Comparison of ENCODE assay signal across 25 cellular contexts in the genomic region with DNA sequence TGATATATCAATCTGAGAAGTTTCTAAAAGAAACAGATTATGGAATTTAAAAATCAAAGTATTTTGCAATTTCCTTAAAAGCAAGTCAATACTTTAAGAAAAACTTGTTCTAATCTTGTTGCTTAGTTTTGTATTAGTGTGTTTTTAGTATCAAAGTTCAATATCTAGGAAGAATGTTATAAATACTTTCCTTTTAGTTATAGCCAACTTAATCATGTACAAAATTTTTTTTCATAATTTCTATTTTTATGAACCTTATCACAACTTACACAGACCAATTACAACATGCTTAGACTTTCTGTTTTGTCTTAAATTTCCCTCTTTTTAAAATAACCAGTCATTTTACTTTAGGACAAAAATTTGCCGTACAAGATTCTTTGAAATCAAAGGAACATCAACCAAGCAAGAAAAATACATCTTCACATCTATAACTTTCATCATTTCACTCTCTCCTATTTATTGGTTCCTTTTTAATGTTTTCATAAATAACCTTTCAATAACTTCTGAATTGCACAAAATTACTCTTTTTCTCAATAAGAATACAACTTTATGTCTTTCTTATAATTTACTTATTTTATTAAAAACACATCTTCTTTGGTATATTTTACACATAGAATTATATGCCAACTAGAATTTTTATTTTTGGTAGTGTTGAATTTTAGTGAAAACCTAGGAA.
"Had no signal": no experiment of that assay in that cellular context is flagged by ENCODE, and none has a peak within 500 bp of the region (broad histone marks: within the 10 kb centered on the region; RNA-seq: fewer than 3 reads in every experiment).

No MANE protein-coding gene starts in this region.

- H3K4me1 ChIP-seq: left lung, lower lobe of right lung, neural progenitor cell, right atrium auricular region, right lobe of liver, tibial nerve, uterus had no signal

- DNase-seq: hippocampal formation; left colon; left lung; lower lobe of right lung; mammary epithelial cell; mesenchymal stem cell; naive B cell; natural killer cell; nephron progenitor cell; occipital lobe; right lobe of liver; stimulated activated CD4-positive, alpha-beta T cell treated with anti-CD3 and anti-CD28 coated beads, Interleukin-1b, Interleukin-23, amount 100 ng/mL, for 48 hours; stimulated activated CD4-positive, alpha-beta T cell treated with anti-CD3 and anti-CD28 coated beads, Interleukin-2, amount 100 ng/mL, for 48 hours; stimulated activated CD4-positive, alpha-beta T cell treated with anti-CD3 and anti-CD28 coated beads, Interleukin-4, amount 100 ng/mL, for 4 hours; stimulated activated CD8-positive, alpha-beta memory T cell treated with anti-CD3 and anti-CD28 coated beads, Interleukin-4, amount 100 ng/mL, for 48 hours; stimulated activated naive CD4-positive, alpha-beta T cell treated with Interleukin-2 at 50 U/mL for 16 hours; stimulated activated naive CD8-positive, alpha-beta T cell treated with anti-CD3 and anti-CD28 coated beads, Interleukin-15, amount 100 ng/mL, for 72 hours; substantia nigra; uterus had no signal

- FAIRE-seq: keratinocyte had no signal

- H3K9ac ChIP-seq: neural progenitor cell had no signal

- H3K9me3 ChIP-seq: lower lobe of right lung, neutrophil, right lobe of liver, tibial nerve, uterus had no signal

- H3K27ac ChIP-seq: left lung, lower lobe of right lung, neural progenitor cell, neutrophil, right atrium auricular region, right lobe of liver, tibial nerve, uterus had no signal

- H3K4me3 ChIP-seq: left lung, lower lobe of right lung, neural progenitor cell, right atrium auricular region, right lobe of liver, smooth muscle cell, tibial nerve, uterus had no signal

- H3K36me3 ChIP-seq: left lung, lower lobe of right lung, neutrophil, right atrium auricular region, right lobe of liver, tibial nerve, uterus had no signal
